11 cellular contexts compared by ENCODE assay signal in the genomic region with DNA sequence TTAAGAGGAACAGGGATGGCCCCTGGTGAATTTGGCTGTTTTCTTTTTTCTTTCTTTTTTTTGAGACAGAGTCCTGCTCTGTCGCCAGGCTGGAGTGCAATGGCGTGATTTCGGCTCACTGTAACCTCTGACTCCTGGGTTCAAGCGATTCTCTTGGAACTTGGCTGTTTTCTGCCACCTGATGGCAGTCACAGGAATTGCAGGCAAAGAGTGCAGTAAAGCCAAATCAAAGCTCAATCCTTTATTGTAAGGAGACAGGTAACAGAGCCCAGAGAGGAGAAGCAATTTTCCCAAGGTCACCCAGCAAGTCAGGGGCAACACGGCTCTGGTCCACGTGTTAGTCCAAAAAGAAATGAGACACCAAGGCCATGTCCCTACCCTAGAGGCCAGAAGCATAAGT. TPM values are rescaled to one million over a fixed set of nuclear protein-coding genes. Genes with fewer than 3 reads are reported as not detected.
DNase-seq lines count a peak whose midpoint lies in the region; ATAC-seq, FAIRE-seq and TF ChIP-seq lines count a peak whose summit lies in the region.
"Had no signal": no experiment of that assay in that cellular context is flagged by ENCODE, and none has a peak within 500 bp of the region (broad histone marks: within the 10 kb centered on the region; RNA-seq: fewer than 3 reads in every experiment).

No MANE protein-coding gene starts in this region.

- H3K36me3 ChIP-seq in neural progenitor cell, result no peaks in the 10 kb centered on the region
- no peaks in the 10 kb centered on the region for H3K36me3 ChIP-seq in Caco-2 (ENCODE audit: control insufficient read depth, insufficient read depth, low read length)

- no peaks in the 10 kb centered on the region for H3K9me3 ChIP-seq in neural progenitor cell (ENCODE audit: low read depth)
- no peaks in the 10 kb centered on the region for H3K9me3 ChIP-seq in Caco-2

- in situ Hi-C loops in KBM-7 (cut with MboI; ENCODE audit: low pct_unique_long_range_greater_than_20kb, low sequenced_read_pairs), result no loop called here

- H3K27ac ChIP-seq in neural progenitor cell, result no peak overlapping the region

- H3K27ac Mint-ChIP-seq in neural progenitor cell (no peak overlapping the region), Caco-2 (ENCODE audit: unreplicated experiment) (no peak overlapping the region)
- no peak overlapping the region for H3K27ac Mint-ChIP-seq in effector memory CD8-positive, alpha-beta T cell
- H3K27ac Mint-ChIP-seq: natural killer cell treated with Interleukin-12 subunit alpha and Interleukin-12 subunit beta and Interleukin-15 and Interleukin-18, amount 100 ng/mL, for 72 hours had no signal

- H3K79me2 ChIP-seq in neural progenitor cell (ENCODE audit: low read depth), result no peaks in the 10 kb centered on the region

- H3K4me1 ChIP-seq in neural progenitor cell, result peaks cover 14% of the 10 kb centered on the region
- H3K4me1 ChIP-seq in Caco-2, result no peaks in the 10 kb centered on the region

- H3K4me3 ChIP-seq in cardiac fibroblast (replicated peaks in 1 of 2; ENCODE audit: low read depth in 2 of 2, low read length in 2 of 2) (no peak overlapping the region), neural progenitor cell (no peak overlapping the region), Caco-2 (ENCODE audit: low read depth, low read length) (no peak overlapping the region)

- H4K20me1 ChIP-seq in neural progenitor cell (ENCODE audit: low read depth), result no peaks in the 10 kb centered on the region

- H3K4me2 ChIP-seq in neural progenitor cell, result no peak overlapping the region

- peaks cover 24% of the 10 kb centered on the region for H3F3A ChIP-seq in neural progenitor cell (ENCODE audit: low read depth)

- ATAC-seq in effector memory CD8-positive, alpha-beta T cell (replicated peaks), result no peak
- ATAC-seq in GM19328 (IDR thresholded peaks at IDR 0.05; ENCODE audit: unreplicated experiment), result no peak
- ATAC-seq: natural killer cell treated with Interleukin-12 subunit alpha and Interleukin-12 subunit beta and Interleukin-15 and Interleukin-18, amount 100 ng/mL, for 72 hours had no signal

- BruUV-seq in Caco-2 (replicated peaks; lab: Mats Ljungman, UMichigan), result no TSS peak

- no peak overlapping the region for H2AFZ ChIP-seq in neural progenitor cell (replicated peaks)

- H3K4me1 Mint-ChIP-seq in neural progenitor cell (peaks cover 26% of the 10 kb centered on the region), Caco-2 (ENCODE audit: low read depth, unreplicated experiment) (peaks cover 6% of the 10 kb centered on the region)
- no peaks in the 10 kb centered on the region for H3K4me1 Mint-ChIP-seq in effector memory CD8-positive, alpha-beta T cell (ENCODE audit: low read depth in 2 of 2)

- CTCF ChIA-PET in Caco-2 (lab: Charles Lee), result no interaction called here

- H3K36me3 Mint-ChIP-seq in neural progenitor cell (no peaks in the 10 kb centered on the region), Caco-2 (ENCODE audit: insufficient read depth, unreplicated experiment) (peaks cover 22% of the 10 kb centered on the region)
- peaks cover 5% of the 10 kb centered on the region for H3K36me3 Mint-ChIP-seq in effector memory CD8-positive, alpha-beta T cell (ENCODE audit: insufficient read depth)
- H3K36me3 Mint-ChIP-seq: natural killer cell treated with Interleukin-12 subunit alpha and Interleukin-12 subunit beta and Interleukin-15 and Interleukin-18, amount 100 ng/mL, for 72 hours had no signal

- POLR2A ChIA-PET in Caco-2 (lab: Charles Lee), result no interaction called here

- peak; percentile 35 for TF ChIP-seq CTCF in D721Med (IDR thresholded peaks at IDR 0.05; ENCODE audit: insufficient read depth, missing control alignments)
- peak; percentile 34 for TF ChIP-seq CTCF in cardiac fibroblast (IDR thresholded peaks at IDR 0.05; ENCODE audit: low read depth, low read length)
- TF ChIP-seq CTCF in neural progenitor cell (IDR thresholded peaks at IDR 0.05), result peak; percentile 67
- TF ChIP-seq CTCF in Caco-2 (IDR thresholded peaks at IDR 0.05; ENCODE audit: insufficient read depth in 1 of 2, low read depth in 1 of 2, low read length in 1 of 2, severe bottlenecking in 1 of 2, unreplicated experiment in 1 of 2), result peak in 1 of 2 experiments; percentile 56

- H3K4me3 Mint-ChIP-seq in neural progenitor cell, result peak overlapping the region; percentile 46
- no peak overlapping the region for H3K4me3 Mint-ChIP-seq in effector memory CD8-positive, alpha-beta T cell
- no peak overlapping the region for H3K4me3 Mint-ChIP-seq in Caco-2 (ENCODE audit: unreplicated experiment)
- H3K4me3 Mint-ChIP-seq: natural killer cell treated with Interleukin-12 subunit alpha and Interleukin-12 subunit beta and Interleukin-15 and Interleukin-18, amount 100 ng/mL, for 72 hours had no signal

- intact Hi-C loops in Caco-2 (cut with micrococcal nuclease; ENCODE audit: unreplicated experiment), result no loop called here

- no peak overlapping the region for H3K9ac ChIP-seq in neural progenitor cell

- H3K27me3 ChIP-seq in neural progenitor cell (peaks cover 15% of the 10 kb centered on the region), Caco-2 (replicated peaks; ENCODE audit: control insufficient read depth, insufficient read depth, low read length) (no peaks in the 10 kb centered on the region)

- DNase-seq in D721Med (ENCODE audit: insufficient read length, low spot score), result no peak
- peak; percentile 33 for DNase-seq in KBM-7
- no peak for DNase-seq in cardiac fibroblast (ENCODE audit: low read depth in 2 of 2)
- no peak for DNase-seq in neural progenitor cell (ENCODE audit: low spot score)
- DNase-seq in effector memory CD8-positive, alpha-beta T cell, result no peak
- DNase-seq in Caco-2, result no peak
- DNase-seq in pons (ENCODE audit: low spot score), result no peak
- DNase-seq: stimulated activated naive CD4-positive, alpha-beta T cell treated with Interleukin-2 at 50 U/mL for 16 hours had no signal

- peaks cover 15% of the 10 kb centered on the region for H3K27me3 Mint-ChIP-seq in neural progenitor cell (ENCODE audit: insufficient read depth, low read depth)
- peaks cover 19 to 58% of the 10 kb centered on the region in 2 donors for H3K27me3 Mint-ChIP-seq in effector memory CD8-positive, alpha-beta T cell
- no peaks in the 10 kb centered on the region for H3K27me3 Mint-ChIP-seq in Caco-2 (ENCODE audit: insufficient read depth, unreplicated experiment)

- no peak for FAIRE-seq in D721Med (lab: Jason Lieb, UNC)
- FAIRE-seq: islet of Langerhans had no signal

- H3K9me3 Mint-ChIP-seq in neural progenitor cell, result peaks cover 9% of the 10 kb centered on the region
- H3K9me3 Mint-ChIP-seq in effector memory CD8-positive, alpha-beta T cell, result no peaks in the 10 kb centered on the region
- H3K9me3 Mint-ChIP-seq in Caco-2 (ENCODE audit: unreplicated experiment), result peaks cover 8% of the 10 kb centered on the region
- H3K9me3 Mint-ChIP-seq: natural killer cell treated with Interleukin-12 subunit alpha and Interleukin-12 subunit beta and Interleukin-15 and Interleukin-18, amount 100 ng/mL, for 72 hours had no signal

RNA-seq across cellular contexts. Expression of a gene that starts 6.2 kb away (rescaled TPM):
- total RNA-seq in neural progenitor cell (ENCODE audit: low replicate concordance), result 1.8 and 3.5 TPM in 2 replicates
- 3.8 and 4.1 TPM in 2 replicates for total RNA-seq in Caco-2 (2022)
